Comparison of ENCODE assay signal across 11 cellular contexts in genomic region chr19:57068326-57068725, GRCh38. TPM values are rescaled to one million over a fixed set of nuclear protein-coding genes. Genes with fewer than 3 reads are reported as not detected.
"Had no signal": no experiment of that assay in that cellular context is flagged by ENCODE, and none has a peak within 500 bp of the region (broad histone marks: within the 10 kb centered on the region; RNA-seq: fewer than 3 reads in every experiment).

No MANE protein-coding gene starts in this region.

- DNase-seq: GM23248, GOT3, H7, HFFc6 had no signal

- H3K27ac Mint-ChIP-seq: HFFc6, IgD-negative memory B cell had no signal

- H3K36me3 ChIP-seq: HAP-1 had no signal

- H3K36me3 Mint-ChIP-seq: IgD-negative memory B cell had no signal

- H3K4me3 Mint-ChIP-seq: HFFc6, IgD-negative memory B cell had no signal

- H3K27ac ChIP-seq: GM23248, HL-60 had no signal

- H3K9me3 ChIP-seq: HAP-1 had no signal

- H3K27me3 Mint-ChIP-seq: IgD-negative memory B cell had no signal

- ATAC-seq: HCT116 had no signal

- H3K4me1 Mint-ChIP-seq: IgD-negative memory B cell had no signal

- H3K4me1 ChIP-seq: HAP-1 had no signal

- H3K4me3 ChIP-seq: GM23248, HAP-1 had no signal

RNA-seq across cellular contexts. Expression of gene USP29, which starts 51.5 kb away (rescaled TPM):
- total RNA-seq: GM23248, H4, H7, HepG2, HFFc6, HT1080 had no signal
- polyA plus RNA-seq: GM23248, HepG2, IgD-negative memory B cell had no signal
